20 cellular contexts compared by ENCODE assay signal in genomic region chr2:46404181-46404759, GRCh38.
DNase-seq lines count a peak whose midpoint lies in the region; ATAC-seq, FAIRE-seq and TF ChIP-seq lines count a peak whose summit lies in the region.
"Had no signal": no experiment of that assay in that cellular context is flagged by ENCODE, and none has a peak within 500 bp of the region (broad histone marks: within the 10 kb centered on the region; RNA-seq: fewer than 3 reads in every experiment).

No MANE protein-coding gene starts in this region.

- 94% methylated on average over 8 of the region's 8 CpGs for WGBS in HepG2 (ENCODE audit: low lambda C conversion rate)
- 83% methylated on average over 3 of the region's 8 CpGs for WGBS in right lobe of liver (ENCODE audit: insufficient coverage, low coverage, low lambda C conversion rate, missing lambda C conversion rate)
- WGBS in K562 (ENCODE audit: insufficient coverage, low coverage, missing lambda C conversion rate): 42% methylated on average over 8 of the region's 8 CpGs

- H3K9ac ChIP-seq in HepG2 (ENCODE audit: insufficient read depth, low read depth, low read length) (no peak overlapping the region), K562 (ENCODE audit: insufficient read depth in 1 of 2, low read depth in 2 of 2, low read length in 2 of 2) (no peak overlapping the region)
- H3K9ac ChIP-seq: BLaER1 had no signal

- peaks cover under 1% of the 10 kb centered on the region for H3K4me1 Mint-ChIP-seq in progenitor cell of endocrine pancreas (ENCODE audit: low read depth)
- H3K4me1 Mint-ChIP-seq: B cell; CD4-positive, CD25-positive, alpha-beta regulatory T cell had no signal

- H3K9me3 ChIP-seq in HepG2 (ENCODE audit: low read length) (no peaks in the 10 kb centered on the region), right lobe of liver (no peaks in the 10 kb centered on the region), K562 (replicated peaks; ENCODE audit: control insufficient read depth, insufficient read depth, low read depth, low read length) (no peaks in the 10 kb centered on the region)
- H3K9me3 ChIP-seq: BLaER1, Caco-2 had no signal

- H3K27me3 ChIP-seq in HepG2 (ENCODE audit: control insufficient read depth in 1 of 2, insufficient read depth in 2 of 2, low read length in 2 of 2) (no peaks in the 10 kb centered on the region), right lobe of liver (no peaks in the 10 kb centered on the region), K562 (ENCODE audit: control insufficient read depth in 2 of 2, insufficient read depth in 2 of 2, low read length in 2 of 2) (no peaks in the 10 kb centered on the region)
- H3K27me3 ChIP-seq: BLaER1 had no signal

- no peak for TF ChIP-seq CTCF in HepG2 (CRISPR knock-in tag; IDR thresholded peaks at IDR 0.05)
- no peak for TF ChIP-seq CTCF in right lobe of liver (IDR thresholded peaks at IDR 0.05)
- TF ChIP-seq CTCF in K562 (IDR thresholded peaks at IDR 0.05 in 2 of 3, conservative IDR thresholded peaks at IDR 0.05 in 1 of 3; ENCODE audit: insufficient read depth in 2 of 3, low read depth in 1 of 3, low read length in 3 of 3): no peak
- no peak for TF ChIP-seq CTCF in progenitor cell of endocrine pancreas (IDR thresholded peaks at IDR 0.05; ENCODE audit: unreplicated experiment)

- H3K9me3 Mint-ChIP-seq in progenitor cell of endocrine pancreas (ENCODE audit: low read depth): no peaks in the 10 kb centered on the region
- H3K9me3 Mint-ChIP-seq: CD4-positive, CD25-positive, alpha-beta regulatory T cell; CD8-positive, alpha-beta T cell; GM23338; H9 had no signal

- no peak for TF ChIP-seq EP300 in HepG2 (IDR thresholded peaks at IDR 0.05; ENCODE audit: low read depth in 2 of 2, low read length in 2 of 2)
- no peak for TF ChIP-seq EP300 in HepG2 (CRISPR knock-in tag; IDR thresholded peaks at IDR 0.05; ENCODE audit: borderline replicate concordance)
- TF ChIP-seq EP300 in K562 (IDR thresholded peaks at IDR 0.05; ENCODE audit: low read length): no peak

- FAIRE-seq in HepG2 (lab: Jason Lieb, UNC): no peak
- no peak for FAIRE-seq in K562 (lab: Jason Lieb, UNC)
- FAIRE-seq: GM12878, GM19239 had no signal

- H3K79me2 ChIP-seq in HepG2 (ENCODE audit: insufficient read depth, low read length) (peaks cover 8% of the 10 kb centered on the region), K562 (ENCODE audit: control insufficient read depth, insufficient read depth, low read length) (peaks cover 19% of the 10 kb centered on the region)

- H3K36me3 Mint-ChIP-seq in progenitor cell of endocrine pancreas (ENCODE audit: insufficient read depth): no peaks in the 10 kb centered on the region
- H3K36me3 Mint-ChIP-seq: CD4-positive, CD25-positive, alpha-beta regulatory T cell; CD8-positive, alpha-beta T cell had no signal

- H3K27ac ChIP-seq in HepG2 (ENCODE audit: extremely low read length, insufficient read depth, low read length): no peak overlapping the region
- H3K27ac ChIP-seq in right lobe of liver: no peak overlapping the region
- no peak overlapping the region for H3K27ac ChIP-seq in K562 (ENCODE audit: extremely low read depth, low read depth, low read length)
- H3K27ac ChIP-seq: BLaER1, C4-2B had no signal

- H3K27me3 Mint-ChIP-seq in progenitor cell of endocrine pancreas: no peaks in the 10 kb centered on the region

- H3K9me1 ChIP-seq in K562 (ENCODE audit: control insufficient read depth, insufficient read depth, low read length): no peaks in the 10 kb centered on the region

- H3K4me3 Mint-ChIP-seq in progenitor cell of endocrine pancreas (ENCODE audit: low read depth): no peak overlapping the region
- H3K4me3 Mint-ChIP-seq: B cell; CD4-positive, CD25-positive, alpha-beta regulatory T cell; CD8-positive, alpha-beta T cell; GM23338; H9 had no signal

- peak overlapping the region; percentile 20 for H3K27ac Mint-ChIP-seq in progenitor cell of endocrine pancreas
- H3K27ac Mint-ChIP-seq: B cell; CD4-positive, CD25-positive, alpha-beta regulatory T cell; CD8-positive, alpha-beta T cell; GM23338; H9 had no signal

- BruUV-seq in HepG2 (replicated peaks; lab: Mats Ljungman, UMichigan) (no TSS peak), K562 (replicated peaks; lab: Mats Ljungman, UMichigan) (no TSS peak)

- in situ Hi-C loops in HepG2 (cut with HindIII; ENCODE audit: extremely low pct_ligation_motif_present, low pct_unique_long_range_greater_than_20kb) (no loop called here), K562 (cut with MboI) (no loop called here)

- POLR2A ChIA-PET in HepG2 (lab: Yijun Ruan, JAX): no interaction called here
- POLR2A ChIA-PET in K562 (lab: Yijun Ruan, JAX): interaction anchor here (1.0 to 1.6 kb wide), 2 partner anchors 9 to 32 kb away, joined by 3 to 6 read pairs; no protein-coding TSS in a partner anchor

- ATAC-seq in HepG2 (no peak), right lobe of liver (no peak), K562 (peak; percentile 18; the same call in 2 of the 3 replicates), GM21381 (IDR thresholded peaks at IDR 0.05; ENCODE audit: unreplicated experiment) (no peak)
- ATAC-seq: CD8-positive, alpha-beta T cell; GM12878; GM23338; HCT116 had no signal

- intact Hi-C loops in HepG2 (cut with micrococcal nuclease; ENCODE audit: unreplicated experiment): no loop called here
- intact Hi-C loops in right lobe of liver (cut with DNase I): no loop called here
- intact Hi-C loops in K562 (cut with micrococcal nuclease): no loop called here

- no peaks in the 10 kb centered on the region for H4K20me1 ChIP-seq in HepG2 (ENCODE audit: insufficient read depth, low read length)
- peaks cover 11% of the 10 kb centered on the region for H4K20me1 ChIP-seq in K562 (replicated peaks; ENCODE audit: control insufficient read depth, insufficient read depth, low read length)
- H4K20me1 ChIP-seq: BLaER1 had no signal

- no peaks in the 10 kb centered on the region; a peak in 2 of 5 replicates for H3K36me3 ChIP-seq in HepG2 (replicated peaks in 1 of 2; ENCODE audit: control insufficient read depth in 1 of 2, insufficient read depth in 2 of 2, low read length in 2 of 2)
- no peaks in the 10 kb centered on the region for H3K36me3 ChIP-seq in right lobe of liver
- peaks cover 11% of the 10 kb centered on the region; the same call in 2 of the 3 replicates for H3K36me3 ChIP-seq in K562 (ENCODE audit: control insufficient read depth, insufficient read depth, low read length)
- H3K36me3 ChIP-seq: BLaER1 had no signal

- CTCF ChIA-PET in HepG2 (lab: Yijun Ruan, JAX; ENCODE audit: low intra/inter-chr PET ratio, low total read pairs) (no interaction called here), K562 (lab: Yijun Ruan, JAX; ENCODE audit: low intra/inter-chr PET ratio) (no interaction called here)

- no peak overlapping the region for H3K4me2 ChIP-seq in HepG2 (ENCODE audit: low read depth, low read length)
- no peak overlapping the region for H3K4me2 ChIP-seq in K562 (ENCODE audit: insufficient read depth, low read length)
- H3K4me2 ChIP-seq: BLaER1, GM23338 had no signal

- DNase-seq in HepG2 (ENCODE audit: low spot score): no peak
- no peak for DNase-seq in right lobe of liver
- no peak for DNase-seq in K562 (ENCODE audit: extremely low read depth in 1 of 4, low spot score in 3 of 4)
- no peak for DNase-seq in progenitor cell of endocrine pancreas (ENCODE audit: low spot score, unreplicated experiment)
- no peak for DNase-seq in islet precursor cell
- DNase-seq: Caco-2; CD4-positive, CD25-positive, alpha-beta regulatory T cell; CD8-positive, alpha-beta T cell; DMS153; DND-41; GDM1; H9 had no signal

- TF ChIP-seq RAD21 in HepG2 (CRISPR knock-in tag; IDR thresholded peaks at IDR 0.05): no peak
- no peak for TF ChIP-seq RAD21 in K562 (CRISPR knock-in tag; conservative IDR thresholded peaks at IDR 0.05 in 1 of 2, IDR thresholded peaks at IDR 0.05 in 1 of 2)

- H3K4me1 ChIP-seq in HepG2 (ENCODE audit: insufficient read depth, low read length) (peaks cover 57% of the 10 kb centered on the region), right lobe of liver (peaks cover 0 to 9% (median 0%) of the 10 kb centered on the region in 4 donors), K562 (replicated peaks in 1 of 2; ENCODE audit: control insufficient read depth in 2 of 2, insufficient read depth in 2 of 2, low read length in 2 of 2) (peaks cover 0 to 8% of the 10 kb centered on the region in 2 experiments; a peak in 3 of 5 replicates)
- H3K4me1 ChIP-seq: BLaER1 had no signal

- TF ChIP-seq POLR2A in HepG2 (IDR thresholded peaks at IDR 0.05; ENCODE audit: insufficient read depth in 1 of 2, low read depth in 2 of 2, low read length in 2 of 2) (no peak), right lobe of liver (IDR thresholded peaks at IDR 0.05) (no peak), K562 (conservative IDR thresholded peaks at IDR 0.05) (no peak)

- H2AFZ ChIP-seq in HepG2 (ENCODE audit: low read length) (no peak overlapping the region), K562 (ENCODE audit: low read depth, low read length) (no peak overlapping the region)
- H2AFZ ChIP-seq: GM23338 had no signal

- no peak overlapping the region for H3K4me3 ChIP-seq in HepG2 (replicated peaks in 1 of 3; ENCODE audit: insufficient read depth in 1 of 3, low read depth in 2 of 3, low read length in 3 of 3)
- H3K4me3 ChIP-seq in right lobe of liver: no peak overlapping the region
- H3K4me3 ChIP-seq in K562: no peak overlapping the region
- H3K4me3 ChIP-seq: BLaER1, GM12878, GM23338 had no signal

TF ChIP-seq in HepG2, 621 proteins besides CTCF, POLR2A, EP300 and RAD21 (continues in another document):
- no peak for TF ChIP-seq ARHGAP35 (CRISPR knock-in tag; IDR thresholded peaks at IDR 0.05; ENCODE audit: borderline replicate concordance)
- TF ChIP-seq NFE2 (CRISPR knock-in tag; IDR thresholded peaks at IDR 0.05): no peak
- TF ChIP-seq NCOA1 (CRISPR knock-in tag; IDR thresholded peaks at IDR 0.05): no peak
- TF ChIP-seq REXO4 (CRISPR knock-in tag; IDR thresholded peaks at IDR 0.05; ENCODE audit: borderline replicate concordance): no peak
- TF ChIP-seq ZNF556 (CRISPR knock-in tag; IDR thresholded peaks at IDR 0.05; ENCODE audit: borderline replicate concordance): no peak

TF ChIP-seq in K562, 482 proteins besides CTCF, POLR2A, EP300 and RAD21 (continues in another document):
- TF ChIP-seq, protein P1, sequence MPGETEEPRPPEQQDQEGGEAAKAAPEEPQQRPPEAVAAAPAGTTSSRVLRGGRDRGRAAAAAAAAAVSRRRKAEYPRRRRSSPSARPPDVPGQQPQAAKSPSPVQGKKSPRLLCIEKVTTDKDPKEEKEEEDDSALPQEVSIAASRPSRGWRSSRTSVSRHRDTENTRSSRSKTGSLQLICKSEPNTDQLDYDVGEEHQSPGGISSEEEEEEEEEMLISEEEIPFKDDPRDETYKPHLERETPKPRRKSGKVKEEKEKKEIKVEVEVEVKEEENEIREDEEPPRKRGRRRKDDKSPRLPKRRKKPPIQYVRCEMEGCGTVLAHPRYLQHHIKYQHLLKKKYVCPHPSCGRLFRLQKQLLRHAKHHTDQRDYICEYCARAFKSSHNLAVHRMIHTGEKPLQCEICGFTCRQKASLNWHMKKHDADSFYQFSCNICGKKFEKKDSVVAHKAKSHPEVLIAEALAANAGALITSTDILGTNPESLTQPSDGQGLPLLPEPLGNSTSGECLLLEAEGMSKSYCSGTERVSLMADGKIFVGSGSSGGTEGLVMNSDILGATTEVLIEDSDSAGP (CRISPR knock-in tag; IDR thresholded peaks at IDR 0.05): no peak
